1 cellular context compared by ENCODE assay signal in the genomic region with DNA sequence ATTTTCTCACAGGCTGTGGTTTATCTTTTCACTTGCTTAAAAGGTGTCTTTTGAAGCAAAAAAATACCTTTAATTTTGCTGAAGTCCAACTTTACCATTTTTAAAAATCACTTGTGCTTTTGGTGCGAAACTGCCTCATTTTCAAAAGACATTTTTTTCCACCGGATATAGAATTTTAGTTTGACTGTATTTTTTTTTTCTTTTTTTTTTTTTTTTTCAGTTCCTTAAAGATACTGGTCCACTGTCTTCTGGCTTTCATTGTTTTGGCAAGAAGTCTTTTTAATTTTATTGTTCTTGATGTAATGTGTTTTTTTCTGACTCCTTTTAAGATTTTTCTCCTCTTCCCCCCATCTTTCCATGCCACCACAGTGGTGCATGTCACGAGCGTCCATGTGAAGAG.
TF ChIP-seq lines count a peak whose summit lies in the region.

No MANE protein-coding gene starts in this region.

TF ChIP-seq in GM12878, 131 proteins besides CTCF, POLR2A, EP300 and RAD21 (continued from another document):
- TF ChIP-seq, protein P1, sequence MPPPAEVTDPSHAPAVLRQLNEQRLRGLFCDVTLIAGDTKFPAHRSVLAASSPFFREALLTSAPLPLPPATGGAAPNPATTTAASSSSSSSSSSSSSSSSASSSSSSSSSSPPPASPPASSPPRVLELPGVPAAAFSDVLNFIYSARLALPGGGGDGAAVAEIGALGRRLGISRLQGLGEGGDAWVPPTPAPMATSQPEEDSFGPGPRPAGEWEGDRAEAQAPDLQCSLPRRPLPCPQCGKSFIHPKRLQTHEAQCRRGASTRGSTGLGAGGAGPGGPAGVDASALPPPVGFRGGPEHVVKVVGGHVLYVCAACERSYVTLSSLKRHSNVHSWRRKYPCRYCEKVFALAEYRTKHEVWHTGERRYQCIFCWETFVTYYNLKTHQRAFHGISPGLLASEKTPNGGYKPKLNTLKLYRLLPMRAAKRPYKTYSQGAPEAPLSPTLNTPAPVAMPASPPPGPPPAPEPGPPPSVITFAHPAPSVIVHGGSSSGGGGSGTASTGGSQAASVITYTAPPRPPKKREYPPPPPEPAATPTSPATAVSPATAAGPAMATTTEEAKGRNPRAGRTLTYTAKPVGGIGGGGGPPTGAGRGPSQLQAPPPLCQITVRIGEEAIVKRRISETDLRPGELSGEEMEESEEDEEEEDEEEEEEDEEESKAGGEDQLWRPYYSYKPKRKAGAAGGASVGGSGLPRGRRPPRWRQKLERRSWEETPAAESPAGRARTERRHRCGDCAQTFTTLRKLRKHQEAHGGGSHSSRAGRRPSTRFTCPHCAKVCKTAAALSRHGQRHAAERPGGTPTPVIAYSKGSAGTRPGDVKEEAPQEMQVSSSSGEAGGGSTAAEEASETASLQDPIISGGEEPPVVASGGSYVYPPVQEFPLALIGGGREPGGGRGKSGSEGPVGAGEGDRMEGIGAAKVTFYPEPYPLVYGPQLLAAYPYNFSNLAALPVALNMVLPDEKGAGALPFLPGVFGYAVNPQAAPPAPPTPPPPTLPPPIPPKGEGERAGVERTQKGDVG (CRISPR knock-in tag; IDR thresholded peaks at IDR 0.05) = no peak
- peak; percentile 93 for TF ChIP-seq ZNF384 (IDR thresholded peaks at IDR 0.05; ENCODE audit: borderline replicate concordance, low read depth, low read length)
- no peak for TF ChIP-seq E2F4 (IDR thresholded peaks at IDR 0.05; ENCODE audit: low read depth, low read length)
- no peak for TF ChIP-seq PML (IDR thresholded peaks at IDR 0.05; ENCODE audit: low read length)
- no peak for TF ChIP-seq ZNF274 (IDR thresholded peaks at IDR 0.05; ENCODE audit: insufficient read depth, insufficient read length)
